8 cellular contexts compared by ENCODE assay signal in genomic region chr2:241149925-241150659, GRCh38. TPM values are rescaled to one million over a fixed set of nuclear protein-coding genes. Genes with fewer than 3 reads are reported as not detected.
DNase-seq lines count a peak whose midpoint lies in the region; ATAC-seq and TF ChIP-seq lines count a peak whose summit lies in the region.

PPP1R7 (plus strand) TSS chr2:241150467; CDS start chr2:241150496, 29 bp downstream.

- H3K4me3 ChIP-seq in Panc1 (ENCODE audit: low read depth in 2 of 2, low read length in 2 of 2) (peak within 1 kb of the TSS; percentile 64 to 90), esophagus (ENCODE audit: low read depth in 1 of 2, low read length in 2 of 2) (peak within 1 kb of the TSS; percentile 74 to 89), muscle layer of duodenum (ENCODE audit: low read depth in 1 of 2, low read length in 2 of 2) (peak within 1 kb of the TSS; percentile 81 to 99)

- DNase-seq in DMS79 treated with DMSO at 0.1 percent for 48 hours (lab: John Stamatoyannopoulos, UW) = peak; percentile 90
- DNase-seq in KG1 (lab: John Stamatoyannopoulos, UW) = peak; percentile 81
- DNase-seq in Panc1 (ENCODE audit: low read depth, low spot score) = peak; percentile 70
- DNase-seq in activated T-cell treated with anti-CD3 and anti-CD28 coated beads, Interleukin-2, amount 50 U/mL, for 4 hours = peak; percentile 92
- peak; percentile 90 to 94 for DNase-seq in stimulated activated CD8-positive, alpha-beta memory T cell treated with anti-CD3 and anti-CD28 coated beads, Interleukin-7, amount 100 ng/mL, for 4 hours (ENCODE audit: low read depth in 2 of 2)

- H3K36me3 Mint-ChIP-seq in activated T-cell treated with anti-CD3 and anti-CD28 coated beads, Interleukin-2, amount 50 U/mL, for 4 hours (ENCODE audit: insufficient read depth) = no peaks in the 10 kb centered on the region

- POLR2A ChIA-PET in Panc1 (lab: Charles Lee) = interaction anchor here (0.7 to 1.3 kb wide), 2 partner anchors 13 to 276 kb away, joined by 4 to 5 read pairs; no protein-coding TSS in a partner anchor

- H3K27me3 Mint-ChIP-seq in activated T-cell treated with anti-CD3 and anti-CD28 coated beads, Interleukin-2, amount 50 U/mL, for 4 hours (ENCODE audit: low read depth) = no peaks in the 10 kb centered on the region

- H3K27ac ChIP-seq in Panc1 (ENCODE audit: low read length) = peak within 1 kb of the TSS; percentile 72
- peak within 1 kb of the TSS; percentile 79 to 83 for H3K27ac ChIP-seq in esophagus (ENCODE audit: low read depth in 2 of 2, low read length in 1 of 2)
- no peak within 1 kb of the TSS for H3K27ac ChIP-seq in muscle layer of duodenum (ENCODE audit: low read length)

- TF ChIP-seq CTCF in Panc1 (IDR thresholded peaks at IDR 0.05) = no peak

- peaks cover 5% of the 10 kb centered on the region; the same call in 1 of the 2 replicates for H3K36me3 ChIP-seq in Panc1 (ENCODE audit: control insufficient read depth, insufficient read depth, low read length)
- H3K36me3 ChIP-seq in esophagus (ENCODE audit: control insufficient read depth in 2 of 2, insufficient read depth in 2 of 2, low read length in 1 of 2) = peaks cover 0 to 10% of the 10 kb centered on the region in 2 donors
- peaks cover 4 to 6% of the 10 kb centered on the region in 2 donors for H3K36me3 ChIP-seq in muscle layer of duodenum (ENCODE audit: control insufficient read depth in 1 of 2, insufficient read depth in 2 of 2, low read length in 2 of 2)

- peaks cover 44% of the 10 kb centered on the region for H3K4me1 Mint-ChIP-seq in activated T-cell treated with anti-CD3 and anti-CD28 coated beads, Interleukin-2, amount 50 U/mL, for 4 hours (ENCODE audit: low read depth)

- H3K9me3 ChIP-seq in Panc1 (ENCODE audit: control insufficient read depth, insufficient read depth, low read depth, low read length) = no peaks in the 10 kb centered on the region
- H3K9me3 ChIP-seq in esophagus (ENCODE audit: control insufficient read depth in 2 of 2, insufficient read depth in 1 of 2, low read depth in 1 of 2, low read length in 1 of 2) = no peaks in the 10 kb centered on the region
- H3K9me3 ChIP-seq in muscle layer of duodenum (ENCODE audit: control insufficient read depth in 1 of 2, low read length in 2 of 2) = no peaks in the 10 kb centered on the region

- H3K4me1 ChIP-seq in Panc1 (ENCODE audit: control insufficient read depth, insufficient read depth, low read length) (peaks cover 16% of the 10 kb centered on the region), esophagus (ENCODE audit: control insufficient read depth in 2 of 2, insufficient read depth in 2 of 2, low read length in 1 of 2) (peaks cover 0 to 9% of the 10 kb centered on the region in 2 donors), muscle layer of duodenum (ENCODE audit: control insufficient read depth in 1 of 2, insufficient read depth in 2 of 2, low read length in 2 of 2) (peaks cover 7 to 13% of the 10 kb centered on the region in 2 donors)

- intact Hi-C loops in Panc1 (cut with micrococcal nuclease; ENCODE audit: unreplicated experiment) = no loop called here

- ATAC-seq in GM21723 (IDR thresholded peaks at IDR 0.05; ENCODE audit: unreplicated experiment) = peak; percentile 63
- peak; percentile 92 for ATAC-seq in Panc1
- ATAC-seq in activated T-cell treated with anti-CD3 and anti-CD28 coated beads, Interleukin-2, amount 50 U/mL, for 4 hours = peak; percentile 80

- in situ Hi-C loops in Panc1 (cut with HindIII; ENCODE audit: low pct_unique_long_range_greater_than_20kb, low sequenced_read_pairs) = no loop called here

- 0% methylated on average over 73 of the region's 73 CpGs for WGBS in esophagus, 2 donors

- H3K27me3 ChIP-seq in Panc1 (ENCODE audit: control insufficient read depth, insufficient read depth, low read length) = no peaks in the 10 kb centered on the region
- H3K27me3 ChIP-seq in esophagus (ENCODE audit: control insufficient read depth in 1 of 2, insufficient read depth in 2 of 2, low read length in 2 of 2) = no peaks in the 10 kb centered on the region
- no peaks in the 10 kb centered on the region for H3K27me3 ChIP-seq in muscle layer of duodenum (ENCODE audit: low read depth, low read length)

- no peaks in the 10 kb centered on the region for H3K9me3 Mint-ChIP-seq in activated T-cell treated with anti-CD3 and anti-CD28 coated beads, Interleukin-2, amount 50 U/mL, for 4 hours

- no TSS peak for BruUV-seq in Panc1 (replicated peaks; lab: Mats Ljungman, UMichigan)

- CTCF ChIA-PET in Panc1 (lab: Charles Lee) = interaction anchor here (0.6 kb wide), 1 partner anchor 213 kb away, joined by 3 read pairs; no protein-coding TSS in a partner anchor

- peak within 1 kb of the TSS; percentile 97 for H3K4me3 Mint-ChIP-seq in activated T-cell treated with anti-CD3 and anti-CD28 coated beads, Interleukin-2, amount 50 U/mL, for 4 hours

RNA-seq across cellular contexts. Expression of gene PPP1R7, which starts in this region (rescaled TPM):
- total RNA-seq in Panc1 (2021; ENCODE audit: unreplicated experiment) = 64.2 TPM
- 116 TPM for polyA plus RNA-seq in Panc1 (2012; ENCODE audit: insufficient read length)
- total RNA-seq in activated T-cell treated with anti-CD3 and anti-CD28 coated beads, Interleukin-2, amount 50 U/mL, for 4 hours = 10 to 100 TPM; 66.3 to 74.1 (median 73.7) TPM
- polyA plus RNA-seq in esophagus = 10 to 100 TPM; 74.3 to 78.2 TPM
